11 cellular contexts compared by ENCODE assay signal in genomic region chr12:42236017-42236416, GRCh38. TPM values are rescaled to one million over a fixed set of nuclear protein-coding genes. Genes with fewer than 3 reads are reported as not detected.
A peak's percentile ranks its signal among the peaks of the same experiment; 100 is the strongest.
DNase-seq lines count a peak whose midpoint lies in the region; ATAC-seq and TF ChIP-seq lines count a peak whose summit lies in the region.
"Had no signal": no experiment of that assay in that cellular context is flagged by ENCODE, and none has a peak within 500 bp of the region (broad histone marks: within the 10 kb centered on the region; RNA-seq: fewer than 3 reads in every experiment).

No MANE protein-coding gene starts in this region.

- H3K27ac Mint-ChIP-seq in CD8-positive, alpha-beta memory T cell: peak overlapping the region in 7 of 8 donors; percentile 32 to 87 (median 58)

- POLR2A ChIA-PET in CD8-positive, alpha-beta memory T cell (lab: Charles Lee): no interaction called here
- POLR2A ChIA-PET in Panc1 (lab: Charles Lee): no interaction called here

- DNase-seq in CD8-positive, alpha-beta memory T cell: no peak
- DNase-seq in Panc1 (ENCODE audit: low read depth, low spot score) (no peak), fibroblast of pulmonary artery (ENCODE audit: low read depth) (no peak), sigmoid colon (no peak), activated gamma-delta T cell (lab: John Stamatoyannopoulos, UW) (no peak), NCI-H2196 (lab: John Stamatoyannopoulos, UW; ENCODE audit: unreplicated experiment) (no peak), AG08395 (ENCODE audit: low spot score) (no peak)
- no peak for DNase-seq in stimulated activated CD4-positive, alpha-beta T cell treated with anti-CD3 and anti-CD28 coated beads, Interleukin-4, amount 100 ng/mL, for 4 hours
- DNase-seq: brain microvascular endothelial cell, NCI-H187 treated with DMSO at 0.1 percent for 48 hours, T-helper 9 cell had no signal

- no peaks in the 10 kb centered on the region for H3K36me3 ChIP-seq in CD8-positive, alpha-beta memory T cell (ENCODE audit: insufficient read depth, low read length)
- H3K36me3 ChIP-seq in Panc1 (ENCODE audit: control insufficient read depth, insufficient read depth, low read length): no peaks in the 10 kb centered on the region
- H3K36me3 ChIP-seq in sigmoid colon: peaks cover 0 to 8% (median 0%) of the 10 kb centered on the region in 4 donors

- H3K4me1 ChIP-seq in CD8-positive, alpha-beta memory T cell (ENCODE audit: insufficient read depth, low read length): peaks cover 47% of the 10 kb centered on the region
- H3K4me1 ChIP-seq in Panc1 (ENCODE audit: control insufficient read depth, insufficient read depth, low read length) (peaks cover 17% of the 10 kb centered on the region; the same call in 1 of the 2 replicates), sigmoid colon (peaks cover 0 to 49% (median 26%) of the 10 kb centered on the region in 4 donors)

- no peak overlapping the region for H3K27ac ChIP-seq in CD8-positive, alpha-beta memory T cell (ENCODE audit: low read depth, low read length)
- peak overlapping the region; percentile 48; the same call in 1 of the 2 replicates for H3K27ac ChIP-seq in Panc1 (ENCODE audit: low read length)
- peak overlapping the region; percentile 68 to 98 (median 94) for H3K27ac ChIP-seq in sigmoid colon
- H3K27ac ChIP-seq: brain microvascular endothelial cell had no signal

- in situ Hi-C loops in Panc1 (cut with HindIII; ENCODE audit: low pct_unique_long_range_greater_than_20kb, low sequenced_read_pairs): no loop called here

- H3K9me3 ChIP-seq in CD8-positive, alpha-beta memory T cell (ENCODE audit: low read length): no peaks in the 10 kb centered on the region
- H3K9me3 ChIP-seq in Panc1 (ENCODE audit: control insufficient read depth, insufficient read depth, low read depth, low read length): no peaks in the 10 kb centered on the region
- no peaks in the 10 kb centered on the region for H3K9me3 ChIP-seq in sigmoid colon

- peaks cover 0 to 40% (median 9%) of the 10 kb centered on the region in 3 donors for H3K36me3 Mint-ChIP-seq in CD8-positive, alpha-beta memory T cell

- WGBS in sigmoid colon, 2 donors: 79 to 84% methylated on average over 4 of the region's 4 CpGs

- no peak for TF ChIP-seq CTCF in Panc1 (IDR thresholded peaks at IDR 0.05)
- TF ChIP-seq CTCF in fibroblast of pulmonary artery (IDR thresholded peaks at IDR 0.05; ENCODE audit: low read length, missing control alignments): no peak
- no peak for TF ChIP-seq CTCF in sigmoid colon (IDR thresholded peaks at IDR 0.05)

- intact Hi-C loops in Panc1 (cut with micrococcal nuclease; ENCODE audit: unreplicated experiment): loop anchor here (10.0 kb wide), 1 partner anchor 91 kb away; the partner anchor contains the start of gene GXYLT1
- intact Hi-C loops in sigmoid colon (cut with DNase I): loop anchor here (10.0 kb wide), 1 partner anchor 249 kb away; no protein-coding TSS in a partner anchor

- peaks cover 49 to 69% (median 60%) of the 10 kb centered on the region in 3 donors for H3K4me1 Mint-ChIP-seq in CD8-positive, alpha-beta memory T cell

- no peaks in the 10 kb centered on the region for H3K27me3 ChIP-seq in CD8-positive, alpha-beta memory T cell (ENCODE audit: insufficient read depth, low read length, poor library complexity, severe bottlenecking)
- H3K27me3 ChIP-seq in Panc1 (ENCODE audit: control insufficient read depth, insufficient read depth, low read length): no peaks in the 10 kb centered on the region
- H3K27me3 ChIP-seq in sigmoid colon: no peaks in the 10 kb centered on the region
- H3K27me3 ChIP-seq: brain microvascular endothelial cell had no signal

- TF ChIP-seq EP300 in sigmoid colon (IDR thresholded peaks at IDR 0.05): no peak

- H3K27me3 Mint-ChIP-seq in CD8-positive, alpha-beta memory T cell: peaks cover 0 to 3% of the 10 kb centered on the region in 2 donors

- no TSS peak for BruUV-seq in Panc1 (replicated peaks; lab: Mats Ljungman, UMichigan)

- no peaks in the 10 kb centered on the region for H3K9me3 Mint-ChIP-seq in CD8-positive, alpha-beta memory T cell

- no peak for TF ChIP-seq POLR2A in sigmoid colon (IDR thresholded peaks at IDR 0.05)

- no peak overlapping the region for H3K4me3 ChIP-seq in CD8-positive, alpha-beta memory T cell (ENCODE audit: low read length)
- H3K4me3 ChIP-seq in Panc1 (ENCODE audit: low read depth in 2 of 2, low read length in 2 of 2) (no peak overlapping the region), fibroblast of pulmonary artery (replicated peaks; ENCODE audit: low read depth, low read length) (peak overlapping the region; percentile 74), sigmoid colon (peak overlapping the region in 1 of 4 donors; percentile 8)

- CTCF ChIA-PET in CD8-positive, alpha-beta memory T cell (lab: Charles Lee): no interaction called here
- CTCF ChIA-PET in Panc1 (lab: Charles Lee): no interaction called here

- ATAC-seq in Panc1: no peak

- H3K4me3 Mint-ChIP-seq in CD8-positive, alpha-beta memory T cell: peak overlapping the region; percentile 49 to 90 (median 67)

RNA-seq across cellular contexts. Expression of gene YAF2, which starts 2.0 kb away (rescaled TPM):
- 10 to 100 TPM; 36.2 to 37.8 TPM for total RNA-seq in CD8-positive, alpha-beta memory T cell
- polyA plus RNA-seq in CD8-positive, alpha-beta memory T cell: 26.3 TPM
- total RNA-seq in Panc1 (2021; ENCODE audit: unreplicated experiment): 27.6 TPM
- polyA plus RNA-seq in Panc1 (2012; ENCODE audit: insufficient read length): 15.6 TPM
- total RNA-seq in sigmoid colon: 10 to 100 TPM; 29.6 to 52.8 (median 43.1) TPM
- 10 to 100 TPM in 2 of 3 donors, 1 to 10 TPM in 1; 8.6 to 12.6 (median 12.5) TPM for polyA plus RNA-seq in sigmoid colon
